ENCODE assay signal across 1 cellular context in genomic region chr6:3742426-3743344, GRCh38.
A peak's percentile ranks its signal among the peaks of the same experiment; 100 is the strongest.
TF ChIP-seq lines count a peak whose summit lies in the region.

No MANE protein-coding gene starts in this region.

TF ChIP-seq in HepG2, 621 proteins besides CTCF, POLR2A, EP300 and RAD21 (continued from another document and continues in another):
- TF ChIP-seq SRSF4 (IDR thresholded peaks at IDR 0.05; ENCODE audit: low read depth, low read length, poor library complexity, severe bottlenecking) (no peak), ZBTB8A (CRISPR knock-in tag; IDR thresholded peaks at IDR 0.05; ENCODE audit: borderline replicate concordance, low read depth) (no peak), ZNF782 (CRISPR knock-in tag; IDR thresholded peaks at IDR 0.05; ENCODE audit: borderline replicate concordance) (no peak; the same call in 1 of the 2 replicates), ETS1 (CRISPR knock-in tag; IDR thresholded peaks at IDR 0.05) (no peak), ZSCAN22 (CRISPR knock-in tag; IDR thresholded peaks at IDR 0.05) (0 out of 2 replicates have a peak, but pooled peaks have one; percentile 56), MATR3 (CRISPR knock-in tag; IDR thresholded peaks at IDR 0.05) (no peak), ZNF512B (CRISPR knock-in tag; IDR thresholded peaks at IDR 0.05; ENCODE audit: borderline replicate concordance) (no peak), CENPBD1 (CRISPR knock-in tag; IDR thresholded peaks at IDR 0.05; ENCODE audit: borderline replicate concordance, low read depth) (no peak), REL (CRISPR knock-in tag; conservative IDR thresholded peaks at IDR 0.05) (no peak), TRIM22 (IDR thresholded peaks at IDR 0.05) (no peak), ARID4A (CRISPR knock-in tag; IDR thresholded peaks at IDR 0.05; ENCODE audit: borderline replicate concordance) (peak; percentile 51; the same call in 1 of the 2 replicates), ZNF790 (CRISPR knock-in tag; IDR thresholded peaks at IDR 0.05; ENCODE audit: borderline replicate concordance) (peak; percentile 47; the same call in 1 of the 2 replicates), NCOR1 (IDR thresholded peaks at IDR 0.05; ENCODE audit: borderline replicate concordance, low read length) (no peak), ZNF567 (CRISPR knock-in tag; IDR thresholded peaks at IDR 0.05; ENCODE audit: borderline replicate concordance) (peak; percentile 59; the same call in 1 of the 2 replicates), ZNF740 (CRISPR knock-in tag; IDR thresholded peaks at IDR 0.05) (no peak), NBN (conservative IDR thresholded peaks at IDR 0.05) (no peak), JARID2 (CRISPR knock-in tag; IDR thresholded peaks at IDR 0.05; ENCODE audit: insufficient replicate concordance) (peak; percentile 36), MAFK (conservative IDR thresholded peaks at IDR 0.05 in 1 of 2, IDR thresholded peaks at IDR 0.05 in 1 of 2; ENCODE audit: low read length in 2 of 2) (no peak), HHEX (CRISPR knock-in tag; IDR thresholded peaks at IDR 0.05) (no peak), PRDM15 (CRISPR knock-in tag; IDR thresholded peaks at IDR 0.05) (no peak), CREB3 (CRISPR knock-in tag; IDR thresholded peaks at IDR 0.05) (peak; percentile 20; the same call in 1 of the 2 replicates), GATAD1 (CRISPR knock-in tag; IDR thresholded peaks at IDR 0.05) (peak; percentile 59; the same call in 1 of the 2 replicates), ATAD3A (CRISPR knock-in tag; IDR thresholded peaks at IDR 0.05) (no peak), TIGD3 (CRISPR knock-in tag; IDR thresholded peaks at IDR 0.05; ENCODE audit: borderline replicate concordance) (no peak), CSRNP2 (CRISPR knock-in tag; conservative IDR thresholded peaks at IDR 0.05; ENCODE audit: low read depth) (no peak), ZNF670 (CRISPR knock-in tag; IDR thresholded peaks at IDR 0.05; ENCODE audit: borderline replicate concordance) (no peak), RFXANK (CRISPR knock-in tag; IDR thresholded peaks at IDR 0.05) (no peak), RBM22 (optimal IDR thresholded peaks at IDR 0.05; ENCODE audit: low read length) (no peak), ZNF501 (CRISPR knock-in tag; IDR thresholded peaks at IDR 0.05) (peak; percentile 83), KLF12 (CRISPR knock-in tag; IDR thresholded peaks at IDR 0.05; ENCODE audit: borderline replicate concordance) (no peak), ZNF160 (CRISPR knock-in tag; IDR thresholded peaks at IDR 0.05) (no peak), PRDM4 (CRISPR knock-in tag; IDR thresholded peaks at IDR 0.05; ENCODE audit: borderline replicate concordance) (no peak), GFI1 (CRISPR knock-in tag; IDR thresholded peaks at IDR 0.05; ENCODE audit: borderline replicate concordance) (peak; percentile 65; the same call in 1 of the 2 replicates)
